Comparison of ENCODE assay signal across 14 cellular contexts in the genomic region with DNA sequence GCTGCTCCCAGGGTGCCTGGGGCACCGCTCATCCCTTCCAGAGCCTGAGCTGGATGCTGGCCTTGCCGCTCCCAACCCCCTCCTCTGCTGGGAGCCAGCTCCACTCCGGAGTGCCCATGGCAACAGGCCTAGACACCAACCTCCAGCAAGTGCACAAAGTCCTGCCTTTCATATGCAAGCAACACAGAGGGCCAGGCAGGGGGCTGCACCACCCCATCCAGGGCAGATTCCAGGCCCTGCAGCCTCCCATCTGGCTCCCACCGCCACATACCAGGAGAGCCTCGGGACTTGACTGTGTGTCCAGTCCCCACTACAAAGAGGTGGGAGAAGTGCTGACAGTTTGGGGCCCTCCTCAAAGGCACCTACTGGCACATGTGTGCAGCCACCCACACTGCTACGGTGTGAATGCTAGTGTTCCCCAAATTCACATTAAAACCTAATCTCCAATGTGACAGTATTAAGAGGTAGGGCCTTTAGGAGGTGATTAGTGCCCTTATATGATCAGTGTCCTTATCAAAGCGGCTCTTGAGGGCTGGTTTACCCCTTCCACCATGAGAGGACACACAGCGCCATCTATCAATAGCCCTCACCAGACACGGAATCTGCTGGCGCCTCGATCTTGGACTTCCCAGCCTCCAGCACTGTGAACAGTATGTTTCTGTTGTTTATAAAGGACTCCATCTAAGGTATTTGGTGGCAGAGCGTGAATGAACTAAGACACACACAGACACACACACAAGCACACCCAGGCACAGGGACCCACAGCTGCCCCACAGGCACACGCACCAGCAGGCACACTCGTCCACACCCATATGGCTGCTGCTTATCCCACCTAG. TPM values are rescaled to one million over a fixed set of nuclear protein-coding genes. Genes with fewer than 3 reads are reported as not detected.
DNase-seq lines count a peak whose midpoint lies in the region; ATAC-seq, FAIRE-seq and TF ChIP-seq lines count a peak whose summit lies in the region.
"Had no signal": no experiment of that assay in that cellular context is flagged by ENCODE, and none has a peak within 500 bp of the region (broad histone marks: within the 10 kb centered on the region; RNA-seq: fewer than 3 reads in every experiment).

No MANE protein-coding gene starts in this region.

- H2BK120ac ChIP-seq in H1 (replicated peaks; ENCODE audit: low read depth, low read length): no peak overlapping the region

- peak; percentile 19 to 33; a peak in 2 of 4 replicates for TF ChIP-seq RAD21 in H1 (IDR thresholded peaks at IDR 0.05 in 1 of 2, conservative IDR thresholded peaks at IDR 0.05 in 1 of 2; ENCODE audit: low read depth in 2 of 2, low read length in 2 of 2)

- H3K18ac ChIP-seq in H1 (ENCODE audit: extremely low read depth, low read length): no peak overlapping the region

- no peak for TF ChIP-seq POLR2A in H1 (IDR thresholded peaks at IDR 0.05; ENCODE audit: control extremely low read depth in 1 of 2, low read depth in 2 of 2, low read length in 2 of 2)

- no peak overlapping the region for H4K5ac ChIP-seq in H1 (ENCODE audit: insufficient read length, low read depth, low read length)

- peak overlapping the region; percentile 23 for H4K8ac ChIP-seq in H1 (ENCODE audit: extremely low read depth, insufficient read depth, low read length)

- no peaks in the 10 kb centered on the region for H3K36me3 Mint-ChIP-seq in Caco-2 (ENCODE audit: insufficient read depth, unreplicated experiment)
- H3K36me3 Mint-ChIP-seq: activated naive CD8-positive, alpha-beta T cell treated with anti-CD3 and anti-CD28 coated beads for 36 hours had no signal

- H3K9ac ChIP-seq in H1 (replicated peaks in 1 of 4; ENCODE audit: extremely low read depth in 1 of 4, low read depth in 3 of 4, low read length in 3 of 4): no peak overlapping the region

- peak; percentile 16 for ATAC-seq in sciatic nerve

- H3K27me3 Mint-ChIP-seq in Caco-2 (ENCODE audit: insufficient read depth, unreplicated experiment): no peaks in the 10 kb centered on the region
- H3K27me3 Mint-ChIP-seq: activated naive CD8-positive, alpha-beta T cell treated with anti-CD3 and anti-CD28 coated beads for 36 hours; B cell had no signal

- POLR2A ChIA-PET in HEK293 (lab: Yijun Ruan, JAX) (no interaction called here), H1 (lab: Charles Lee; ENCODE audit: partially characterized antibody) (no interaction called here), Caco-2 (lab: Charles Lee) (no interaction called here)

- peaks cover 18% of the 10 kb centered on the region for H3K9me3 Mint-ChIP-seq in Caco-2 (ENCODE audit: unreplicated experiment)

- peak overlapping the region; percentile 79; the same call in 1 of the 2 replicates for H2AK5ac ChIP-seq in H1 (ENCODE audit: low read depth, low read length)

- H3K27ac Mint-ChIP-seq in Caco-2 (ENCODE audit: unreplicated experiment): no peak overlapping the region
- H3K27ac Mint-ChIP-seq: activated naive CD8-positive, alpha-beta T cell treated with anti-CD3 and anti-CD28 coated beads for 36 hours; B cell; T-helper 2 cell treated with Interferon-gamma antibody and Interleukin-4, amounts not matched to agents 5 μg/mL and 100 μg/mL, for 36 hours had no signal

- H3K27ac ChIP-seq in HEK293 (ENCODE audit: extremely low read depth, low read depth, low read length) (no peak overlapping the region), H1 (ENCODE audit: low read depth, low read length) (no peak overlapping the region), layer of hippocampus (ENCODE audit: low read depth, low read length) (peak overlapping the region; percentile 6), ascending aorta (no peak overlapping the region)

- H3K9me3 ChIP-seq in HEK293 (ENCODE audit: control insufficient read depth, insufficient read depth, low read depth, low read length) (no peaks in the 10 kb centered on the region), H1 (ENCODE audit: insufficient read depth in 2 of 2, low read depth in 1 of 2, low read length in 1 of 2) (no peaks in the 10 kb centered on the region), ascending aorta (no peaks in the 10 kb centered on the region), Caco-2 (peaks cover 19% of the 10 kb centered on the region)

- H4K20me1 ChIP-seq in H1 (replicated peaks in 1 of 2; ENCODE audit: control insufficient read depth in 1 of 2, insufficient read depth in 2 of 2, low read length in 2 of 2): peaks cover 0 to 2% of the 10 kb centered on the region in 2 experiments

- no peak overlapping the region for H2AFZ ChIP-seq in H1 (ENCODE audit: low read length)

- peak overlapping the region; percentile 69 for H4K91ac ChIP-seq in H1 (replicated peaks; ENCODE audit: insufficient read length, low read length)

- H3K4ac ChIP-seq in H1 (replicated peaks; ENCODE audit: insufficient read length, low read depth, low read length): no peak overlapping the region

- FAIRE-seq in H1 (lab: Jason Lieb, UNC): no peak

- peak overlapping the region; percentile 88; the same call in 1 of the 2 replicates for H2BK15ac ChIP-seq in H1 (ENCODE audit: low read length)

- intact Hi-C loops in sciatic nerve (cut with DNase I): no loop called here
- intact Hi-C loops in ascending aorta (cut with DNase I): no loop called here
- intact Hi-C loops in Caco-2 (cut with micrococcal nuclease; ENCODE audit: unreplicated experiment): no loop called here

- DNase-seq in H1 (ENCODE audit: low read depth in 1 of 2, low spot score in 2 of 2) (no peak), sciatic nerve (ENCODE audit: low spot score) (no peak), ascending aorta (ENCODE audit: low spot score in 2 of 2) (no peak), Caco-2 (no peak), AG20443 (ENCODE audit: low spot score) (no peak), NCI-H510A (lab: John Stamatoyannopoulos, UW) (no peak)
- DNase-seq: activated CD4-positive, alpha-beta T cell treated with anti-CD3 and anti-CD28 coated beads for 4 hours; activated naive CD8-positive, alpha-beta T cell treated with anti-CD3 and anti-CD28 coated beads for 36 hours; NCI-H1694 treated with DMSO at 0.1 percent for 48 hours; stimulated activated CD4-positive, alpha-beta T cell treated with anti-CD3 and anti-CD28 coated beads, Interleukin-12 subunit alpha, Interleukin-12 subunit beta, amount 100 ng/mL, for 4 hours had no signal

- 86% methylated on average over 14 of the region's 14 CpGs; no CpG with 5 or more reads in 1 of the 2 experiments for WGBS in H1 (ENCODE audit: extremely low coverage in 1 of 2, insufficient coverage in 1 of 2, insufficient read length in 1 of 2, insufficient replicate concordance in 2 of 2, low coverage in 1 of 2, low lambda C conversion rate in 2 of 2, missing lambda C conversion rate in 1 of 2), 2 experiments

- TF ChIP-seq CTCF in HEK293 (tag by site-specific recombination; IDR thresholded peaks at IDR 0.05) (no peak), H1 (IDR thresholded peaks at IDR 0.05; ENCODE audit: control extremely low read depth in 1 of 3, insufficient read depth in 1 of 3, low read depth in 1 of 3, low read length in 3 of 3) (peak in 2 of 3 experiments; percentile 6 to 29; a peak in 2 of 4 replicates), ascending aorta (IDR thresholded peaks at IDR 0.05) (no peak), Caco-2 (IDR thresholded peaks at IDR 0.05; ENCODE audit: insufficient read depth in 1 of 2, low read depth in 1 of 2, low read length in 1 of 2, severe bottlenecking in 1 of 2, unreplicated experiment in 1 of 2) (no peak)

- H3K23me2 ChIP-seq in H1 (ENCODE audit: low read depth, low read length): no peaks in the 10 kb centered on the region

- BruUV-seq in Caco-2 (replicated peaks; lab: Mats Ljungman, UMichigan): no TSS peak

- CTCF ChIA-PET in HEK293 (lab: Yijun Ruan, JAX): no interaction called here
- CTCF ChIA-PET in H1 (lab: Charles Lee; ENCODE audit: partially characterized antibody): interaction anchor here (1.2 to 1.5 kb wide), 4 partner anchors 13 to 34 kb away, joined by 4 to 6 read pairs (median 6); no protein-coding TSS in a partner anchor
- CTCF ChIA-PET in Caco-2 (lab: Charles Lee): no interaction called here

- H3K4me3 ChIP-seq in HEK293 (ENCODE audit: low read depth, low read length) (no peak overlapping the region), H1 (ENCODE audit: extremely low read depth in 1 of 4, insufficient read depth in 2 of 4, low read depth in 3 of 4, low read length in 4 of 4) (no peak overlapping the region), ascending aorta (no peak overlapping the region), Caco-2 (ENCODE audit: low read depth, low read length) (no peak overlapping the region)

- no peak overlapping the region for H3K56ac ChIP-seq in H1 (replicated peaks; ENCODE audit: insufficient read length, low read depth, low read length)

- H3K4me1 ChIP-seq in HEK293 (ENCODE audit: control insufficient read depth, insufficient read depth, low read length): no peaks in the 10 kb centered on the region
- H3K4me1 ChIP-seq in H1 (replicated peaks in 1 of 4; ENCODE audit: control insufficient read depth in 3 of 4, insufficient read depth in 4 of 4, low read length in 3 of 4): peaks cover 4 to 31% (median 18%) of the 10 kb centered on the region in 4 experiments
- peaks cover 14 to 40% of the 10 kb centered on the region in 2 donors for H3K4me1 ChIP-seq in ascending aorta
- no peaks in the 10 kb centered on the region for H3K4me1 ChIP-seq in Caco-2

- peak overlapping the region; percentile 60; the same call in 1 of the 2 replicates for H2BK12ac ChIP-seq in H1 (ENCODE audit: low read depth, low read length)

- H3K4me2 ChIP-seq in H1 (ENCODE audit: insufficient read depth in 1 of 2, low read depth in 2 of 2, low read length in 2 of 2): peak overlapping the region in 1 of 2 experiments; percentile 39; a peak in 1 of 4 replicates

- no peak overlapping the region for H3K4me3 Mint-ChIP-seq in Caco-2 (ENCODE audit: unreplicated experiment)
- H3K4me3 Mint-ChIP-seq: activated naive CD8-positive, alpha-beta T cell treated with anti-CD3 and anti-CD28 coated beads for 36 hours; B cell; T-helper 2 cell treated with Interferon-gamma antibody and Interleukin-4, amounts not matched to agents 5 μg/mL and 100 μg/mL, for 36 hours had no signal

- H3K79me1 ChIP-seq in H1 (ENCODE audit: low read depth, low read length): peaks cover 3% of the 10 kb centered on the region

- no peak overlapping the region for H3K23ac ChIP-seq in H1 (ENCODE audit: insufficient read length)

- no peak overlapping the region for H3K14ac ChIP-seq in H1 (ENCODE audit: insufficient read length)

- H3K79me2 ChIP-seq in H1 (ENCODE audit: control insufficient read depth in 1 of 2, insufficient read depth in 2 of 2, low read length in 2 of 2): no peaks in the 10 kb centered on the region

- H3K36me3 ChIP-seq in HEK293 (ENCODE audit: control insufficient read depth in 2 of 2, insufficient read depth in 1 of 2, low read length in 2 of 2) (no peaks in the 10 kb centered on the region), H1 (ENCODE audit: control insufficient read depth in 2 of 4, insufficient read depth in 4 of 4, low read length in 3 of 4) (no peaks in the 10 kb centered on the region), ascending aorta (no peaks in the 10 kb centered on the region), Caco-2 (ENCODE audit: control insufficient read depth, insufficient read depth, low read length) (no peaks in the 10 kb centered on the region)

- TF ChIP-seq EP300 in H1 (IDR thresholded peaks at IDR 0.05; ENCODE audit: borderline replicate concordance in 1 of 2, low read depth in 2 of 2, low read length in 2 of 2): no peak

- peak overlapping the region; percentile 71; the same call in 1 of the 2 replicates for H2BK5ac ChIP-seq in H1 (ENCODE audit: low read depth, low read length)

- H3K27me3 ChIP-seq in H1 (replicated peaks in 1 of 4; ENCODE audit: control insufficient read depth in 3 of 4, extremely low read depth in 1 of 4, insufficient read depth in 3 of 4, low read length in 3 of 4): no peaks in the 10 kb centered on the region
- no peaks in the 10 kb centered on the region for H3K27me3 ChIP-seq in layer of hippocampus (ENCODE audit: control insufficient read depth, insufficient read depth, low read length)
- no peaks in the 10 kb centered on the region for H3K27me3 ChIP-seq in ascending aorta
- no peaks in the 10 kb centered on the region for H3K27me3 ChIP-seq in Caco-2 (replicated peaks; ENCODE audit: control insufficient read depth, insufficient read depth, low read length)

- no peaks in the 10 kb centered on the region for H3K4me1 Mint-ChIP-seq in Caco-2 (ENCODE audit: low read depth, unreplicated experiment)
- H3K4me1 Mint-ChIP-seq: activated naive CD8-positive, alpha-beta T cell treated with anti-CD3 and anti-CD28 coated beads for 36 hours; B cell had no signal

- H2BK20ac ChIP-seq in H1 (ENCODE audit: low read length): no peak overlapping the region

RNA-seq across cellular contexts. Expression of gene ARVCF, which starts 16.2 kb away (rescaled TPM):
- total RNA-seq in H1 (2021; fragmentation: NEBNext Ultra II Directional; extraction: Animal tissue kit (Norgen Biotek cat#: 25700)): 43.2 and 49.6 TPM in 2 replicates
- 31.0 and 68.3 TPM in 2 replicates for polyA plus RNA-seq in H1 (2011; rRNA removed)
- polyA plus RNA-seq in H1 (2011; cell fraction: cytosol; rRNA removed): 68.4 TPM
- polyA plus RNA-seq in H1 (2011; cell fraction: nucleus; rRNA removed): 444 TPM
- polyA plus RNA-seq in H1 (2012, experiment 1 of 2): 37.9 to 61.7 TPM (median 55.2 TPM) in 4 replicates
- polyA plus RNA-seq in H1 (2012, experiment 2 of 2): 25.1 TPM
- polyA plus RNA-seq in H1 (2013, experiment 1 of 2): 23.2 TPM
- 21.9 TPM for polyA plus RNA-seq in H1 (2013, experiment 2 of 2)
- polyA minus RNA-seq in H1 (2011; rRNA and poly(A)+ RNA removed): 18.4 and 21.2 TPM in 2 replicates
- 28.8 TPM for polyA minus RNA-seq in H1 (2011; cell fraction: cytosol; rRNA and poly(A)+ RNA removed)
- 88.4 TPM for polyA minus RNA-seq in H1 (2011; cell fraction: nucleus; rRNA and poly(A)+ RNA removed)
- 59.4 TPM for total RNA-seq in sciatic nerve
- total RNA-seq in ascending aorta: 252 TPM
- total RNA-seq in Caco-2 (2022): 9.8 and 12.0 TPM in 2 replicates

RNA-seq across cellular contexts. Expression of gene TANGO2, which starts 20.4 kb away (rescaled TPM):
- total RNA-seq in H1 (2021; fragmentation: NEBNext Ultra II Directional; extraction: Animal tissue kit (Norgen Biotek cat#: 25700)): 10.1 and 13.6 TPM in 2 replicates
- 18.2 and 18.4 TPM in 2 replicates for polyA plus RNA-seq in H1 (2011; rRNA removed)
- 18.8 TPM for polyA plus RNA-seq in H1 (2011; cell fraction: cytosol; rRNA removed)
- polyA plus RNA-seq in H1 (2011; cell fraction: nucleus; rRNA removed): 19.5 TPM
- 7.8 to 13.8 TPM (median 12.6 TPM) in 4 replicates for polyA plus RNA-seq in H1 (2012, experiment 1 of 2)
- polyA plus RNA-seq in H1 (2012, experiment 2 of 2): 11.7 TPM
- 5.2 TPM for polyA plus RNA-seq in H1 (2013, experiment 1 of 2)
- polyA plus RNA-seq in H1 (2013, experiment 2 of 2): 5.0 TPM
- polyA minus RNA-seq in H1 (2011; rRNA and poly(A)+ RNA removed): 32.1 and 36.1 TPM in 2 replicates
- polyA minus RNA-seq in H1 (2011; cell fraction: cytosol; rRNA and poly(A)+ RNA removed): 7.8 TPM
- 11.9 TPM for polyA minus RNA-seq in H1 (2011; cell fraction: nucleus; rRNA and poly(A)+ RNA removed)
- total RNA-seq in sciatic nerve (28.4 TPM), ascending aorta (26.3 TPM), Caco-2 (2022) (23.9 and 26.6 TPM in 2 replicates)

RNA-seq across cellular contexts. Expression of gene TXNRD2, which starts 58.8 kb away (rescaled TPM):
- total RNA-seq in H1 (2021; fragmentation: NEBNext Ultra II Directional; extraction: Animal tissue kit (Norgen Biotek cat#: 25700)): 14.2 and 14.8 TPM in 2 replicates
- polyA plus RNA-seq in H1 (2011; rRNA removed): 21.9 and 25.0 TPM in 2 replicates
- polyA plus RNA-seq in H1 (2011; cell fraction: cytosol; rRNA removed): 20.2 TPM
- 38.2 TPM for polyA plus RNA-seq in H1 (2011; cell fraction: nucleus; rRNA removed)
- 11.3 to 14.7 TPM (median 13.7 TPM) in 4 replicates for polyA plus RNA-seq in H1 (2012, experiment 1 of 2)
- 16.5 TPM for polyA plus RNA-seq in H1 (2012, experiment 2 of 2)
- polyA plus RNA-seq in H1 (2013, experiment 1 of 2): 8.1 TPM
- polyA plus RNA-seq in H1 (2013, experiment 2 of 2): 9.0 TPM
- 6.3 and 8.1 TPM in 2 replicates for polyA minus RNA-seq in H1 (2011; rRNA and poly(A)+ RNA removed)
- polyA minus RNA-seq in H1 (2011; cell fraction: cytosol; rRNA and poly(A)+ RNA removed): 6.8 TPM
- 13.8 TPM for polyA minus RNA-seq in H1 (2011; cell fraction: nucleus; rRNA and poly(A)+ RNA removed)
- total RNA-seq in sciatic nerve (33.9 TPM), ascending aorta (46.0 TPM), Caco-2 (2022) (44.8 and 47.0 TPM in 2 replicates)

RNA-seq across cellular contexts. Expression of gene COMT, which starts 58.9 kb away (rescaled TPM):
- 15.2 and 16.6 TPM in 2 replicates for total RNA-seq in H1 (2021; fragmentation: NEBNext Ultra II Directional; extraction: Animal tissue kit (Norgen Biotek cat#: 25700))
- polyA plus RNA-seq in H1 (2011; rRNA removed): 33.7 and 45.0 TPM in 2 replicates
- polyA plus RNA-seq in H1 (2011; cell fraction: cytosol; rRNA removed): 30.8 TPM
- 39.7 TPM for polyA plus RNA-seq in H1 (2011; cell fraction: nucleus; rRNA removed)
- polyA plus RNA-seq in H1 (2012, experiment 1 of 2): 21.8 to 30.3 TPM (median 29.0 TPM) in 4 replicates
- 26.2 TPM for polyA plus RNA-seq in H1 (2012, experiment 2 of 2)
- polyA plus RNA-seq in H1 (2013, experiment 1 of 2): 12.0 TPM
- polyA plus RNA-seq in H1 (2013, experiment 2 of 2): 10.6 TPM
- 9.1 and 11.6 TPM in 2 replicates for polyA minus RNA-seq in H1 (2011; rRNA and poly(A)+ RNA removed)
- 25.5 TPM for polyA minus RNA-seq in H1 (2011; cell fraction: cytosol; rRNA and poly(A)+ RNA removed)
- 7.3 TPM for polyA minus RNA-seq in H1 (2011; cell fraction: nucleus; rRNA and poly(A)+ RNA removed)
- total RNA-seq in sciatic nerve (155 TPM), ascending aorta (150 TPM), Caco-2 (2022) (96.0 and 103 TPM in 2 replicates)

Comparison
In these comparisons a context has a peak if more than half of its experiments do, and no peak if none do; other contexts are left out.
1. CTCF ChIP-seq: peak in H1 (2 of 3); none in HEK293 (single experiment), ascending aorta (0 of 3) and Caco-2 (0 of 2).
2. Of the 6 proteins assayed by ChIP-seq in both HEK293 and H1: peak only in HEK293: none; only in H1: CTCF; in both: none; in neither: 5.